Comparison of ENCODE assay signal across 8 cellular contexts in the genomic region with DNA sequence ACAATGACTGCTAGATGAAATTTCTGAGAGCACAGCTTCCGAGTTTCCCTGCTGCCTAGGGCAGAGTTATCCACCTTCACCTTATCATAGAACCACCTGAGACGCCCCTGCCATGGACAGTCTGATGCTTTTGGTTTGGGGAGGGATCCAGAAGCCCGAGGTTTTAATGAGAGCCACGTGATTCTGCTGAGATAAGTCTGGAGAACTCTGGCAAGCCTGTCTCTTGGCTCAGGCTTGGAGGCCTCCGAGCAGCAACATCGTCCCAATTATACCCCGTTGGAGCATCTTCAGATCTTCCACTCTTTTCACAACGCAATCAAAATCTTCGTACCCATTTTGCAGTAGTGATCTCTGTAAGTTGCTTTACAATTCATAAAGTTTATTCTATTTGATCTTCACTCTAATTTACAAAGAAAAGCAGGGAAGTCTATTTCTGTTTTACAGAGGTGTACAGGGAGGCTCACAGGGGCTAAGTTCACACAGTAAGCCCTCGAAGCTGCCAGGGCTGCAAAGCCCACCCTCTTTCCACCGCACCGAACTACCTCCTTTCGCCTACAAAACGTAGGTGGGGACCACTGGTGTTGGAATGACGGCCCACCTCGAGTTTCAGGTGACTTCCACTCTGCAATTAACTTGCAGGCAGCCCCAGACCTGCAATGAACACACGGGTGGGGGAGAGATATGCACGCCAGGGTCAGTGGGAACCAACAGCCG. TPM values are rescaled to one million over a fixed set of nuclear protein-coding genes. Genes with fewer than 3 reads are reported as not detected.
A peak's percentile ranks its signal among the peaks of the same experiment; 100 is the strongest.
DNase-seq lines count a peak whose midpoint lies in the region; ATAC-seq and TF ChIP-seq lines count a peak whose summit lies in the region.

No MANE protein-coding gene starts in this region.

- H3K27me3 ChIP-seq in right atrium auricular region (no peaks in the 10 kb centered on the region), skeletal muscle satellite cell (ENCODE audit: control insufficient read depth, insufficient read depth, low read length) (no peaks in the 10 kb centered on the region)

- no peaks in the 10 kb centered on the region for H3K36me3 ChIP-seq in right atrium auricular region
- no peaks in the 10 kb centered on the region for H3K36me3 ChIP-seq in skeletal muscle satellite cell (ENCODE audit: insufficient read depth, low read length)

- H3K9me3 ChIP-seq in right atrium auricular region (peaks cover 0 to 14% of the 10 kb centered on the region in 2 donors), skeletal muscle satellite cell (replicated peaks; ENCODE audit: low read length) (no peaks in the 10 kb centered on the region)

- H3K27me3 Mint-ChIP-seq in activated CD4-positive, alpha-beta T cell treated with anti-CD3 and anti-CD28 coated beads, Interleukin-2, amount 10 ng/mL, durations not matched to agents 24 days and 14 days, result peaks cover 19% of the 10 kb centered on the region
- peaks cover 13% of the 10 kb centered on the region for H3K27me3 Mint-ChIP-seq in activated CD8-positive, alpha-beta T cell treated with anti-CD3 and anti-CD28 coated beads, Interleukin-2, amount 10 ng/mL, durations not matched to agents 7 days and 5 days (ENCODE audit: low read depth)

- H3K4me3 ChIP-seq in right atrium auricular region, result peak overlapping the region; percentile 71 to 80
- peak overlapping the region; percentile 94 for H3K4me3 ChIP-seq in skeletal muscle satellite cell (ENCODE audit: low read length)

- peak overlapping the region; percentile 88 to 94 for H3K27ac ChIP-seq in right atrium auricular region

- CTCF ChIA-PET in activated CD8-positive, alpha-beta T cell treated with anti-CD3 and anti-CD28 coated beads, Interleukin-2, amount 10 ng/mL, durations not matched to agents 7 days and 5 days (lab: Charles Lee), result interaction anchor here (0.8 to 1.5 kb wide), 3 partner anchors 15 to 72 kb away, joined by 3 to 5 read pairs (median 3); no protein-coding TSS in a partner anchor

- peak overlapping the region; percentile 99 for H3K9ac ChIP-seq in skeletal muscle satellite cell (ENCODE audit: low read depth, low read length)

- no peaks in the 10 kb centered on the region for H3K36me3 Mint-ChIP-seq in activated CD4-positive, alpha-beta T cell treated with anti-CD3 and anti-CD28 coated beads, Interleukin-2, amount 10 ng/mL, durations not matched to agents 24 days and 14 days (ENCODE audit: low read depth)
- H3K36me3 Mint-ChIP-seq in activated CD8-positive, alpha-beta T cell treated with anti-CD3 and anti-CD28 coated beads, Interleukin-2, amount 10 ng/mL, durations not matched to agents 7 days and 5 days (ENCODE audit: low read depth), result no peaks in the 10 kb centered on the region

- no peak for TF ChIP-seq CTCF in right atrium auricular region (IDR thresholded peaks at IDR 0.05)

- POLR2A ChIA-PET in activated CD8-positive, alpha-beta T cell treated with anti-CD3 and anti-CD28 coated beads, Interleukin-2, amount 10 ng/mL, durations not matched to agents 7 days and 5 days (lab: Charles Lee), result interaction anchor here (1.0 kb wide), 2 partner anchors 12 to 46 kb away, joined by 4 to 7 read pairs; no protein-coding TSS in a partner anchor

- H3K27ac Mint-ChIP-seq in activated CD4-positive, alpha-beta T cell treated with anti-CD3 and anti-CD28 coated beads, Interleukin-2, amount 10 ng/mL, durations not matched to agents 24 days and 14 days, result peak overlapping the region; percentile 79
- H3K27ac Mint-ChIP-seq in activated CD8-positive, alpha-beta T cell treated with anti-CD3 and anti-CD28 coated beads, Interleukin-2, amount 10 ng/mL, durations not matched to agents 7 days and 5 days, result peak overlapping the region; percentile 79

- peaks cover 0 to 15% of the 10 kb centered on the region in 2 donors for H3K4me1 ChIP-seq in right atrium auricular region
- peaks cover 5% of the 10 kb centered on the region for H3K4me1 ChIP-seq in skeletal muscle satellite cell (ENCODE audit: control insufficient read depth, insufficient read depth, low read length)

- intact Hi-C loops in activated CD4-positive, alpha-beta T cell treated with anti-CD3 and anti-CD28 coated beads, Interleukin-2, amount 10 ng/mL, durations not matched to agents 24 days and 14 days (cut with micrococcal nuclease), result loop anchor here (2.0 kb wide), 1 partner anchor 47 kb away; no protein-coding TSS in a partner anchor

- peak overlapping the region; percentile 95 for H3K4me2 ChIP-seq in skeletal muscle satellite cell (ENCODE audit: low read length)

- DNase-seq in activated CD4-positive, alpha-beta T cell treated with anti-CD3 and anti-CD28 coated beads, Interleukin-2, amount 10 ng/mL, durations not matched to agents 24 days and 14 days, result no peak
- no peak for DNase-seq in activated CD4-positive, alpha-beta T cell treated with anti-CD3 and anti-CD28 coated beads, Interleukin-2, amount 50 U/mL, for 48 hours
- no peak for DNase-seq in activated CD8-positive, alpha-beta T cell treated with anti-CD3 and anti-CD28 coated beads, Interleukin-2, amount 10 ng/mL, durations not matched to agents 7 days and 5 days
- DNase-seq in right atrium auricular region (ENCODE audit: low spot score) (no peak), HuH-7.5 (ENCODE audit: low spot score) (no peak)

- no peak for ATAC-seq in activated CD8-positive, alpha-beta T cell treated with anti-CD3 and anti-CD28 coated beads, Interleukin-2, amount 10 ng/mL, durations not matched to agents 7 days and 5 days
- ATAC-seq in HG02571 (IDR thresholded peaks at IDR 0.05; ENCODE audit: unreplicated experiment) (no peak), HG03378 (IDR thresholded peaks at IDR 0.05; ENCODE audit: unreplicated experiment) (no peak)

- H3K4me1 Mint-ChIP-seq in activated CD4-positive, alpha-beta T cell treated with anti-CD3 and anti-CD28 coated beads, Interleukin-2, amount 10 ng/mL, durations not matched to agents 24 days and 14 days, result peaks cover 34% of the 10 kb centered on the region
- H3K4me1 Mint-ChIP-seq in activated CD8-positive, alpha-beta T cell treated with anti-CD3 and anti-CD28 coated beads, Interleukin-2, amount 10 ng/mL, durations not matched to agents 7 days and 5 days (ENCODE audit: low read depth), result peaks cover 41% of the 10 kb centered on the region

- no peaks in the 10 kb centered on the region for H3K9me3 Mint-ChIP-seq in activated CD4-positive, alpha-beta T cell treated with anti-CD3 and anti-CD28 coated beads, Interleukin-2, amount 10 ng/mL, durations not matched to agents 24 days and 14 days
- H3K9me3 Mint-ChIP-seq in activated CD8-positive, alpha-beta T cell treated with anti-CD3 and anti-CD28 coated beads, Interleukin-2, amount 10 ng/mL, durations not matched to agents 7 days and 5 days (ENCODE audit: insufficient read depth), result no peaks in the 10 kb centered on the region

- H3K4me3 Mint-ChIP-seq in activated CD4-positive, alpha-beta T cell treated with anti-CD3 and anti-CD28 coated beads, Interleukin-2, amount 10 ng/mL, durations not matched to agents 24 days and 14 days, result peak overlapping the region; percentile 96
- H3K4me3 Mint-ChIP-seq in activated CD8-positive, alpha-beta T cell treated with anti-CD3 and anti-CD28 coated beads, Interleukin-2, amount 10 ng/mL, durations not matched to agents 7 days and 5 days, result peak overlapping the region; percentile 94

RNA-seq across cellular contexts. Expression of gene HHAT, which starts 0.5 kb away (rescaled TPM):
- total RNA-seq in activated CD4-positive, alpha-beta T cell treated with anti-CD3 and anti-CD28 coated beads, Interleukin-2, amount 10 ng/mL, durations not matched to agents 24 days and 14 days, result 0.47 and 0.69 TPM in 2 replicates
- total RNA-seq in activated CD8-positive, alpha-beta T cell treated with anti-CD3 and anti-CD28 coated beads, Interleukin-2, amount 10 ng/mL, durations not matched to agents 7 days and 5 days, result under 1 TPM; 0.71 to 0.94 TPM
- total RNA-seq in right atrium auricular region, result 1 to 10 TPM; 1.6 to 2.0 TPM
- total RNA-seq in skeletal muscle satellite cell (2012; rRNA removed), result 0.51 and 2.2 TPM in 2 replicates
